In the genomic region with DNA sequence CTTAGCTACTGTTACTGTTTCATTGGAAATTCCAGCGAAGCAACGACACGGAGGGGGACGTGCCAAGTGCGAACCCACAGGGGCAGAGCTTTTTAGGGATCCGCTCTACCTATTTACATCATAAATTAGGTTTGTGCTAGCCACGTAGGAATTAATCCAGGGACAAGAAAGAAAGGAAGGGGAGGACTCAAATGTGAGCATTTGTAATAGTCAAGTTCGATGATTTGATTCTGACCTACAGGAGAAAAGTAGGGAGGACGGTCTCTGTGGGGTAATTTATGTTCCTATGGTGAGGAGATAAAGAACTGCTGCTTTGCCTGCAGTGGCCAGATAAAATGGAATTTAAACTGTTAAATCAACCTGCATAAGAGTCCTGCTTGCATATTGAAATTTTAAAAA, we compare ENCODE assay signal across 1 cellular context.
TF ChIP-seq lines count a peak whose summit lies in the region.

No MANE protein-coding gene starts in this region.

TF ChIP-seq in HEK293, 187 proteins besides CTCF, POLR2A, EP300 and RAD21 (continued from another document):
- TF ChIP-seq, protein P1, sequence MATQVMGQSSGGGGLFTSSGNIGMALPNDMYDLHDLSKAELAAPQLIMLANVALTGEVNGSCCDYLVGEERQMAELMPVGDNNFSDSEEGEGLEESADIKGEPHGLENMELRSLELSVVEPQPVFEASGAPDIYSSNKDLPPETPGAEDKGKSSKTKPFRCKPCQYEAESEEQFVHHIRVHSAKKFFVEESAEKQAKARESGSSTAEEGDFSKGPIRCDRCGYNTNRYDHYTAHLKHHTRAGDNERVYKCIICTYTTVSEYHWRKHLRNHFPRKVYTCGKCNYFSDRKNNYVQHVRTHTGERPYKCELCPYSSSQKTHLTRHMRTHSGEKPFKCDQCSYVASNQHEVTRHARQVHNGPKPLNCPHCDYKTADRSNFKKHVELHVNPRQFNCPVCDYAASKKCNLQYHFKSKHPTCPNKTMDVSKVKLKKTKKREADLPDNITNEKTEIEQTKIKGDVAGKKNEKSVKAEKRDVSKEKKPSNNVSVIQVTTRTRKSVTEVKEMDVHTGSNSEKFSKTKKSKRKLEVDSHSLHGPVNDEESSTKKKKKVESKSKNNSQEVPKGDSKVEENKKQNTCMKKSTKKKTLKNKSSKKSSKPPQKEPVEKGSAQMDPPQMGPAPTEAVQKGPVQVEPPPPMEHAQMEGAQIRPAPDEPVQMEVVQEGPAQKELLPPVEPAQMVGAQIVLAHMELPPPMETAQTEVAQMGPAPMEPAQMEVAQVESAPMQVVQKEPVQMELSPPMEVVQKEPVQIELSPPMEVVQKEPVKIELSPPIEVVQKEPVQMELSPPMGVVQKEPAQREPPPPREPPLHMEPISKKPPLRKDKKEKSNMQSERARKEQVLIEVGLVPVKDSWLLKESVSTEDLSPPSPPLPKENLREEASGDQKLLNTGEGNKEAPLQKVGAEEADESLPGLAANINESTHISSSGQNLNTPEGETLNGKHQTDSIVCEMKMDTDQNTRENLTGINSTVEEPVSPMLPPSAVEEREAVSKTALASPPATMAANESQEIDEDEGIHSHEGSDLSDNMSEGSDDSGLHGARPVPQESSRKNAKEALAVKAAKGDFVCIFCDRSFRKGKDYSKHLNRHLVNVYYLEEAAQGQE (tag by site-specific recombination; IDR thresholded peaks at IDR 0.05) = no peak
- no peak for TF ChIP-seq ZNF214 (tag by site-specific recombination; IDR thresholded peaks at IDR 0.05; ENCODE audit: borderline replicate concordance)
- TF ChIP-seq ZNF558 (tag by site-specific recombination; IDR thresholded peaks at IDR 0.05) = no peak
- TF ChIP-seq REPIN1 (tag by site-specific recombination; IDR thresholded peaks at IDR 0.05; ENCODE audit: low read depth) = no peak
- TF ChIP-seq ZNF16 (tag by site-specific recombination; IDR thresholded peaks at IDR 0.05; ENCODE audit: low read depth) = no peak
- TF ChIP-seq EGR2 (tag by site-specific recombination; IDR thresholded peaks at IDR 0.05; ENCODE audit: low read depth) = no peak
- TF ChIP-seq, protein P2, sequence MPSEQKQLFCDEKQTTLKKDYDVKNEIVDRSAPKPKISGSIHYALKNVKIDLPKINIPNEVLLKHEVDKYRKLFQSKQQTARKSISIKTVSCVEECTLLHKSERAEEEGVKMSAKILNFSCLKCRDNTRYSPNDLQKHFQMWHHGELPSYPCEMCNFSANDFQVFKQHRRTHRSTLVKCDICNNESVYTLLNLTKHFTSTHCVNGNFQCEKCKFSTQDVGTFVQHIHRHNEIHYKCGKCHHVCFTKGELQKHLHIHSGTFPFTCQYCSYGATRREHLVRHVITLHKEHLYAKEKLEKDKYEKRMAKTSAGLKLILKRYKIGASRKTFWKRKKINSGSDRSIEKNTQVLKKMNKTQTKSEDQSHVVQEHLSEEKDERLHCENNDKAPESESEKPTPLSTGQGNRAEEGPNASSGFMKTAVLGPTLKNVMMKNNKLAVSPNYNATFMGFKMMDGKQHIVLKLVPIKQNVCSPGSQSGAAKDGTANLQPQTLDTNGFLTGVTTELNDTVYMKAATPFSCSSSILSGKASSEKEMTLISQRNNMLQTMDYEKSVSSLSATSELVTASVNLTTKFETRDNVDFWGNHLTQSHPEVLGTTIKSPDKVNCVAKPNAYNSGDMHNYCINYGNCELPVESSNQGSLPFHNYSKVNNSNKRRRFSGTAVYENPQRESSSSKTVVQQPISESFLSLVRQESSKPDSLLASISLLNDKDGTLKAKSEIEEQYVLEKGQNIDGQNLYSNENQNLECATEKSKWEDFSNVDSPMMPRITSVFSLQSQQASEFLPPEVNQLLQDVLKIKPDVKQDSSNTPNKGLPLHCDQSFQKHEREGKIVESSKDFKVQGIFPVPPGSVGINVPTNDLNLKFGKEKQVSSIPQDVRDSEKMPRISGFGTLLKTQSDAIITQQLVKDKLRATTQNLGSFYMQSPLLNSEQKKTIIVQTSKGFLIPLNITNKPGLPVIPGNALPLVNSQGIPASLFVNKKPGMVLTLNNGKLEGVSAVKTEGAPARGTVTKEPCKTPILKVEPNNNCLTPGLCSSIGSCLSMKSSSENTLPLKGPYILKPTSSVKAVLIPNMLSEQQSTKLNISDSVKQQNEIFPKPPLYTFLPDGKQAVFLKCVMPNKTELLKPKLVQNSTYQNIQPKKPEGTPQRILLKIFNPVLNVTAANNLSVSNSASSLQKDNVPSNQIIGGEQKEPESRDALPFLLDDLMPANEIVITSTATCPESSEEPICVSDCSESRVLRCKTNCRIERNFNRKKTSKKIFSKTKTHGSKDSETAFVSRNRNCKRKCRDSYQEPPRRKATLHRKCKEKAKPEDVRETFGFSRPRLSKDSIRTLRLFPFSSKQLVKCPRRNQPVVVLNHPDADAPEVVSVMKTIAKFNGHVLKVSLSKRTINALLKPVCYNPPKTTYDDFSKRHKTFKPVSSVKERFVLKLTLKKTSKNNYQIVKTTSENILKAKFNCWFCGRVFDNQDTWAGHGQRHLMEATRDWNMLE (tag by site-specific recombination; conservative IDR thresholded peaks at IDR 0.05; ENCODE audit: low read depth) = no peak
- no peak for TF ChIP-seq ZNF175 (tag by site-specific recombination; IDR thresholded peaks at IDR 0.05)
- no peak for TF ChIP-seq ZNF202 (tag by site-specific recombination; IDR thresholded peaks at IDR 0.05; ENCODE audit: borderline replicate concordance)
- TF ChIP-seq ZNF211 (tag by site-specific recombination; IDR thresholded peaks at IDR 0.05; ENCODE audit: low read depth) = no peak
- no peak for TF ChIP-seq ZNF416 (tag by site-specific recombination; IDR thresholded peaks at IDR 0.05)
TF ChIP-seq in HEK293: peak in this region for 14.
